30 cellular contexts compared by ENCODE assay signal in the genomic region with DNA sequence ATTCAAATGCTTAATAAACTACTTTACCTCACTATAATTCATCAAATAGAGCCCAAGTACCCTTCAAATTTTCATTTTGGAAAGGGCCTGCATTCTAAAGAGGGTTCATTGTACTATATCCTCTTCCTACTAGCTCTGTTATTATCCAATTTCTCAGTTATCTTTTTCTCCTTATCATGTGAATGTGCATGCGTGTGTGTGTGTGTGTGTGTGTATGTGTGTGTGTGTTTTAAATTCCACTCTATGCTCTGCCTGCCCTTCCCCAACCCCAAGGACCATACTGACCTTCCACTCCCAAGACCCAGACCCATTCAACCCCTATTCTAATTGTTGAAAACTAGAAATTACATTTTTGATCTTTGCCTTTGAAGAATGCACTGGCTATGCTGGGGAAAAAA.
"Had no signal": no experiment of that assay in that cellular context is flagged by ENCODE, and none has a peak within 500 bp of the region (broad histone marks: within the 10 kb centered on the region; RNA-seq: fewer than 3 reads in every experiment).

No MANE protein-coding gene starts in this region.

- H3K27me3 Mint-ChIP-seq: activated CD8-positive, alpha-beta T cell treated with anti-CD3 and anti-CD28 coated beads for 36 hours; activated naive CD8-positive, alpha-beta T cell treated with anti-CD3 and anti-CD28 coated beads for 36 hours; activated T-helper 17 cell treated with anti-CD3 and anti-CD28 coated beads, Interleukin-2, amount 50 U/mL, for 72 hours had no signal

- H3K36me3 ChIP-seq: WERI-Rb-1 had no signal

- H3K27ac Mint-ChIP-seq: activated CD8-positive, alpha-beta T cell treated with anti-CD3 and anti-CD28 coated beads for 36 hours; activated naive CD8-positive, alpha-beta T cell treated with anti-CD3 and anti-CD28 coated beads for 36 hours; activated T-cell treated with anti-CD3 and anti-CD28 coated beads, Interleukin-2, amount 50 U/mL, for 72 hours; activated T-helper 17 cell treated with anti-CD3 and anti-CD28 coated beads, Interleukin-2, amount 50 U/mL, for 72 hours had no signal

- H3K9me3 Mint-ChIP-seq: activated T-helper 17 cell treated with anti-CD3 and anti-CD28 coated beads, Interleukin-2, amount 50 U/mL, for 72 hours had no signal

- H3K27ac ChIP-seq: WERI-Rb-1 had no signal

- H3K4me3 Mint-ChIP-seq: activated CD8-positive, alpha-beta T cell treated with anti-CD3 and anti-CD28 coated beads for 36 hours; activated naive CD8-positive, alpha-beta T cell treated with anti-CD3 and anti-CD28 coated beads for 36 hours; activated T-cell treated with anti-CD3 and anti-CD28 coated beads, Interleukin-2, amount 50 U/mL, for 72 hours; activated T-helper 17 cell treated with anti-CD3 and anti-CD28 coated beads, Interleukin-2, amount 50 U/mL, for 72 hours had no signal

- DNase-seq: activated CD4-positive, alpha-beta T cell treated with anti-CD3 and anti-CD28 coated beads for 1 hour; activated CD4-positive, alpha-beta T cell treated with anti-CD3 and anti-CD28 coated beads for 48 hours; activated CD4-positive, alpha-beta T cell treated with anti-CD3 and anti-CD28 coated beads, Interleukin-2, amount 50 U/mL, for 4 hours; activated CD4-positive, CD25-positive, alpha-beta regulatory T cell; activated CD8-positive, alpha-beta T cell treated with anti-CD3 and anti-CD28 coated beads for 36 hours; activated effector memory CD4-positive, alpha-beta T cell treated with anti-CD3 and anti-CD28 coated beads, Interleukin-2, amount 50 U/mL, for 16 hours; activated naive CD4-positive, alpha-beta T cell; activated naive CD4-positive, alpha-beta T cell treated with anti-CD3 and anti-CD28 coated beads, Interleukin-2, amount 50 U/mL, for 16 hours; activated naive CD8-positive, alpha-beta T cell treated with anti-CD3 and anti-CD28 coated beads for 36 hours; activated T-cell treated with anti-CD3 and anti-CD28 coated beads, Interleukin-2, amount 50 U/mL, for 1 hour; activated T-cell treated with anti-CD3 and anti-CD28 coated beads, Interleukin-2, amount 50 U/mL, for 72 hours; amniotic stem cell; aorta; Kasumi-1; MM.1S; MV-4-11; NCI-H1092; NCI-H1436 treated with DMSO at 0.1 percent for 48 hours; NCI-H1694 treated with DMSO at 0.1 percent for 48 hours; NCI-H2029; NCI-H345; NCI-H524 treated with DMSO at 0.1 percent for 48 hours; NK-92 treated with Interleukin-12 subunit alpha and Interleukin-12 subunit beta, amount 100 ng/mL, for 24 hours; Right ventricle myocardium superior; SW 1271; T-helper 1 cell; T-helper 2 cell; T1000; WERI-Rb-1 had no signal

- ATAC-seq: activated CD8-positive, alpha-beta T cell treated with anti-CD3 and anti-CD28 coated beads for 36 hours; activated T-cell treated with anti-CD3 and anti-CD28 coated beads, Interleukin-2, amount 50 U/mL, for 72 hours; activated T-helper 17 cell treated with anti-CD3 and anti-CD28 coated beads, Interleukin-2, amount 50 U/mL, for 72 hours had no signal
